ENCODE assay signal across 12 cellular contexts in genomic region chr1:42266253-42267135, GRCh38.
DNase-seq lines count a peak whose midpoint lies in the region; ATAC-seq, FAIRE-seq and TF ChIP-seq lines count a peak whose summit lies in the region.
"Had no signal": no experiment of that assay in that cellular context is flagged by ENCODE, and none has a peak within 500 bp of the region (broad histone marks: within the 10 kb centered on the region; RNA-seq: fewer than 3 reads in every experiment).

No MANE protein-coding gene starts in this region.

- no peak for ATAC-seq in HG03354 (IDR thresholded peaks at IDR 0.05; ENCODE audit: poor library complexity, severe bottlenecking, unreplicated experiment)
- ATAC-seq: activated naive CD8-positive, alpha-beta T cell treated with anti-CD3 and anti-CD28 coated beads, Interleukin-2, amount 50 U/mL, for 24 hours; heart right ventricle had no signal

- H3K36me3 ChIP-seq in A673 (ENCODE audit: insufficient read depth, low read length, poor library complexity, severe bottlenecking) (peaks cover 12% of the 10 kb centered on the region), kidney epithelial cell (ENCODE audit: control insufficient read depth, insufficient read depth, low read length) (no peaks in the 10 kb centered on the region)

- TF ChIP-seq CTCF in A673 (conservative IDR thresholded peaks at IDR 0.05; ENCODE audit: low read depth, low read length) (0 out of 2 replicates have a peak, but pooled peaks have one; percentile 13), kidney epithelial cell (IDR thresholded peaks at IDR 0.05; ENCODE audit: insufficient read depth, low read length, poor library complexity, severe bottlenecking) (peak; percentile 1)

- POLR2A ChIA-PET in A673 (lab: Charles Lee; ENCODE audit: low non-redundant PET) = no interaction called here

- FAIRE-seq in H54 (lab: Jason Lieb, UNC) = peak; percentile 53

- H3K27me3 ChIP-seq in A673 (replicated peaks; ENCODE audit: insufficient read depth, low read depth, low read length, poor library complexity) (no peaks in the 10 kb centered on the region), kidney epithelial cell (ENCODE audit: control insufficient read depth, insufficient read depth, low read length) (no peaks in the 10 kb centered on the region)
- H3K27me3 ChIP-seq: heart right ventricle had no signal

- no peaks in the 10 kb centered on the region for H3K9me3 ChIP-seq in A673 (ENCODE audit: low read depth, low read length, poor library complexity, severe bottlenecking)
- H3K9me3 ChIP-seq: heart right ventricle had no signal

- no peaks in the 10 kb centered on the region for H3K4me1 ChIP-seq in A673 (ENCODE audit: insufficient read depth, low read length, poor library complexity, severe bottlenecking)

- DNase-seq in A673 (ENCODE audit: low spot score) (no peak), H54 (ENCODE audit: insufficient read length, low spot score) (no peak), SW480 (ENCODE audit: low spot score) (peak; percentile 18), kidney epithelial cell (ENCODE audit: low read depth) (peak; percentile 5), mucosa of gallbladder (ENCODE audit: low spot score) (no peak), cerebellum (ENCODE audit: low spot score) (no peak), LoVo (ENCODE audit: low spot score) (no peak)
- DNase-seq: activated naive CD8-positive, alpha-beta T cell treated with anti-CD3 and anti-CD28 coated beads, Interleukin-2, amount 50 U/mL, for 24 hours; EL; heart right ventricle; NCI-H1417 treated with DMSO at 0.1 percent for 48 hours had no signal

- no peak overlapping the region for H3K27ac ChIP-seq in A673 (ENCODE audit: low read depth, low read length, poor library complexity, severe bottlenecking)
- H3K27ac ChIP-seq: heart right ventricle had no signal

- TF ChIP-seq POLR2A in H54 (IDR thresholded peaks at IDR 0.05; ENCODE audit: low read depth, low read length) = no peak

- BruUV-seq in A673 (replicated peaks; lab: Mats Ljungman, UMichigan) = no TSS peak

- intact Hi-C loops in A673 (cut with micrococcal nuclease; ENCODE audit: unreplicated experiment) = no loop called here

- no peak overlapping the region for H3K4me3 ChIP-seq in A673 (ENCODE audit: low read depth, low read length, poor library complexity, severe bottlenecking)
- H3K4me3 ChIP-seq in kidney epithelial cell (ENCODE audit: low read depth, low read length) = no peak overlapping the region
- H3K4me3 ChIP-seq: heart right ventricle had no signal

- CTCF ChIA-PET in A673 (lab: Charles Lee) = no interaction called here

Comparison
In these comparisons a context has a peak if more than half of its experiments do, and no peak if none do; other contexts are left out.
1. DNase-seq: peak in SW480 (single experiment) and kidney epithelial cell (single experiment); none in A673 (single experiment), H54 (single experiment), mucosa of gallbladder (single experiment), cerebellum (single experiment) and LoVo (single experiment).